Comparison of ENCODE assay signal across 9 cellular contexts in genomic region chr1:19974822-19975416, GRCh38. TPM values are rescaled to one million over a fixed set of nuclear protein-coding genes. Genes with fewer than 3 reads are reported as not detected.
A peak's percentile ranks its signal among the peaks of the same experiment; 100 is the strongest.
DNase-seq lines count a peak whose midpoint lies in the region; ATAC-seq, FAIRE-seq and TF ChIP-seq lines count a peak whose summit lies in the region.
"Had no signal": no experiment of that assay in that cellular context is flagged by ENCODE, and none has a peak within 500 bp of the region (broad histone marks: within the 10 kb centered on the region; RNA-seq: fewer than 3 reads in every experiment).

No MANE protein-coding gene starts in this region.

- H2BK12ac ChIP-seq in H1 (ENCODE audit: low read depth, low read length), result peak overlapping the region; percentile 79

- H3K36me3 ChIP-seq in H1 (ENCODE audit: control insufficient read depth in 2 of 4, insufficient read depth in 4 of 4, low read length in 3 of 4) (no peaks in the 10 kb centered on the region), uterus (no peaks in the 10 kb centered on the region)

- H4K91ac ChIP-seq in H1 (replicated peaks; ENCODE audit: insufficient read length, low read length), result no peak overlapping the region

- peak; percentile 98 for FAIRE-seq in H1 (lab: Jason Lieb, UNC)
- no peak for FAIRE-seq in GM12892 (lab: Jason Lieb, UNC)

- H3K27ac Mint-ChIP-seq in memory B cell, result no peak overlapping the region

- no peak overlapping the region for H3K18ac ChIP-seq in H1 (ENCODE audit: extremely low read depth, low read length)

- H3K4me1 ChIP-seq in H1 (replicated peaks in 1 of 4; ENCODE audit: control insufficient read depth in 3 of 4, insufficient read depth in 4 of 4, low read length in 3 of 4), result peaks cover 0 to 8% (median 0%) of the 10 kb centered on the region in 4 experiments; a peak in 2 of 7 replicates
- no peaks in the 10 kb centered on the region for H3K4me1 ChIP-seq in uterus

- H2BK20ac ChIP-seq in H1 (ENCODE audit: low read length), result peak overlapping the region; percentile 80; the same call in 1 of the 2 replicates

- no peak overlapping the region for H4K8ac ChIP-seq in H1 (ENCODE audit: extremely low read depth, insufficient read depth, low read length)

- H3K4ac ChIP-seq in H1 (replicated peaks; ENCODE audit: insufficient read length, low read depth, low read length), result no peak overlapping the region

- no peaks in the 10 kb centered on the region for H3K79me1 ChIP-seq in H1 (ENCODE audit: low read depth, low read length)

- H3K4me3 ChIP-seq in H1 (ENCODE audit: extremely low read depth in 1 of 4, insufficient read depth in 2 of 4, low read depth in 3 of 4, low read length in 4 of 4), result no peak overlapping the region
- H3K4me3 ChIP-seq in uterus, result no peak overlapping the region

- 0 out of 2 replicates have a peak overlapping the region, but pooled peaks have one; percentile 19 for H2BK5ac ChIP-seq in H1 (ENCODE audit: low read depth, low read length)

- H3K9ac ChIP-seq in H1 (replicated peaks in 1 of 4; ENCODE audit: extremely low read depth in 1 of 4, low read depth in 3 of 4, low read length in 3 of 4), result no peak overlapping the region

- no peak overlapping the region for H3K14ac ChIP-seq in H1 (ENCODE audit: insufficient read length)

- H2BK15ac ChIP-seq in H1 (ENCODE audit: low read length), result no peak overlapping the region

- POLR2A ChIA-PET in H1 (lab: Charles Lee; ENCODE audit: partially characterized antibody), result interaction anchor here (0.9 kb wide), 1 partner anchor 177 kb away, joined by 3 read pairs; no protein-coding TSS in a partner anchor

- CTCF ChIA-PET in H1 (lab: Charles Lee; ENCODE audit: partially characterized antibody), result interaction anchor here (0.6 to 6.5 kb wide), 48 partner anchors 8 to 520 kb away, joined by 3 to 89 read pairs (median 4); no protein-coding TSS in a partner anchor

- no peak overlapping the region for H3K56ac ChIP-seq in H1 (replicated peaks; ENCODE audit: insufficient read length, low read depth, low read length)

- no peak overlapping the region for H3K27ac ChIP-seq in H1 (ENCODE audit: low read depth, low read length)
- no peak overlapping the region for H3K27ac ChIP-seq in uterus

- H2AK5ac ChIP-seq in H1 (ENCODE audit: low read depth, low read length), result no peak overlapping the region

- H2AFZ ChIP-seq in H1 (ENCODE audit: low read length), result 0 out of 2 replicates have a peak overlapping the region, but pooled peaks have one; percentile 38

- no peak for TF ChIP-seq EP300 in H1 (IDR thresholded peaks at IDR 0.05; ENCODE audit: borderline replicate concordance in 1 of 2, low read depth in 2 of 2, low read length in 2 of 2)

- TF ChIP-seq CTCF in H1 (IDR thresholded peaks at IDR 0.05; ENCODE audit: control extremely low read depth in 1 of 3, insufficient read depth in 1 of 3, low read depth in 1 of 3, low read length in 3 of 3) (peak; percentile 87 to 100 (median 95)), uterus (IDR thresholded peaks at IDR 0.05) (peak; percentile 30 to 58 (median 44))

- no peak overlapping the region for H4K5ac ChIP-seq in H1 (ENCODE audit: insufficient read length, low read depth, low read length)

- H3K4me1 Mint-ChIP-seq in memory B cell, result no peaks in the 10 kb centered on the region

- no peak overlapping the region for H3K23ac ChIP-seq in H1 (ENCODE audit: insufficient read length)

- H3K27me3 ChIP-seq in H1 (replicated peaks in 1 of 4; ENCODE audit: control insufficient read depth in 3 of 4, extremely low read depth in 1 of 4, insufficient read depth in 3 of 4, low read length in 3 of 4) (no peaks in the 10 kb centered on the region), uterus (no peaks in the 10 kb centered on the region)

- no peaks in the 10 kb centered on the region for H3K23me2 ChIP-seq in H1 (ENCODE audit: low read depth, low read length)

- H3K9me3 ChIP-seq in H1 (ENCODE audit: insufficient read depth in 2 of 2, low read depth in 1 of 2, low read length in 1 of 2) (no peaks in the 10 kb centered on the region), uterus (no peaks in the 10 kb centered on the region)

- TF ChIP-seq RAD21 in H1 (IDR thresholded peaks at IDR 0.05 in 1 of 2, conservative IDR thresholded peaks at IDR 0.05 in 1 of 2; ENCODE audit: low read depth in 2 of 2, low read length in 2 of 2), result peak; percentile 100

- H3K4me2 ChIP-seq in H1 (ENCODE audit: insufficient read depth in 1 of 2, low read depth in 2 of 2, low read length in 2 of 2), result no peak overlapping the region

- H3K27me3 Mint-ChIP-seq in memory B cell, result peaks cover 12% of the 10 kb centered on the region

- ATAC-seq in memory B cell (ENCODE audit: low read depth), result peak; percentile 43

- H2BK120ac ChIP-seq in H1 (replicated peaks; ENCODE audit: low read depth, low read length), result peak overlapping the region; percentile 26

- DNase-seq in DMS79 treated with DMSO at 0.1 percent for 48 hours (lab: John Stamatoyannopoulos, UW), result peak; percentile 5
- peak; percentile 64 for DNase-seq in HuH-7.5 (ENCODE audit: low spot score)
- peak; percentile 1 for DNase-seq in SHP77 treated with DMSO at 0.1 percent for 48 hours (lab: John Stamatoyannopoulos, UW)
- DNase-seq in H1 (ENCODE audit: low read depth in 1 of 2, low spot score in 2 of 2), result peak; percentile 34 to 64
- peak in 1 of 2 donors; percentile 22 for DNase-seq in memory B cell (ENCODE audit: low spot score in 2 of 2)
- peak in 1 of 2 donors; percentile 23 for DNase-seq in uterus
- no peak for DNase-seq in GM12892 (ENCODE audit: insufficient read length)
- no peak for DNase-seq in activated CD8-positive, alpha-beta memory T cell treated with anti-CD3 and anti-CD28 coated beads, Interleukin-2, amount 50 U/mL, for 4 hours

- H3K9me3 Mint-ChIP-seq in memory B cell, result no peaks in the 10 kb centered on the region

- no peaks in the 10 kb centered on the region for H3K79me2 ChIP-seq in H1 (ENCODE audit: control insufficient read depth in 1 of 2, insufficient read depth in 2 of 2, low read length in 2 of 2)

- WGBS in H1 (ENCODE audit: extremely low coverage in 1 of 2, insufficient coverage in 1 of 2, insufficient read length in 1 of 2, insufficient replicate concordance in 2 of 2, low coverage in 1 of 2, low lambda C conversion rate in 2 of 2, missing lambda C conversion rate in 1 of 2), 2 experiments, result 47% methylated on average over 5 of the region's 5 CpGs; no CpG with 5 or more reads in 1 of the 2 experiments

- H3K4me3 Mint-ChIP-seq in memory B cell, result no peak overlapping the region

- TF ChIP-seq POLR2A in H1 (IDR thresholded peaks at IDR 0.05; ENCODE audit: control extremely low read depth in 1 of 2, low read depth in 2 of 2, low read length in 2 of 2), result no peak
- no peak for TF ChIP-seq POLR2A in uterus (IDR thresholded peaks at IDR 0.05)
- no peak for TF ChIP-seq POLR2A in GM12892 (IDR thresholded peaks at IDR 0.05; ENCODE audit: low read depth, low read length)

- H3K36me3 Mint-ChIP-seq in memory B cell, result peaks cover 2% of the 10 kb centered on the region

- intact Hi-C loops in uterus (cut with DNase I; ENCODE audit: low total_unique reads), result no loop called here

- H4K20me1 ChIP-seq in H1 (replicated peaks in 1 of 2; ENCODE audit: control insufficient read depth in 1 of 2, insufficient read depth in 2 of 2, low read length in 2 of 2), result no peaks in the 10 kb centered on the region

TF ChIP-seq in H1, 55 proteins besides CTCF, POLR2A, EP300 and RAD21:
- TF ChIP-seq TCF12 (IDR thresholded peaks at IDR 0.05; ENCODE audit: low read depth, low read length) (no peak), BCL11A (IDR thresholded peaks at IDR 0.05; ENCODE audit: low read depth in 2 of 2, low read length in 2 of 2) (no peak), PHF8 (conservative IDR thresholded peaks at IDR 0.05; ENCODE audit: low read depth, low read length) (no peak), SIX5 (IDR thresholded peaks at IDR 0.05; ENCODE audit: low read depth, low read length) (no peak), SAP30 (IDR thresholded peaks at IDR 0.05; ENCODE audit: insufficient read depth, insufficient replicate concordance, low read length) (no peak), YY1 (IDR thresholded peaks at IDR 0.05; ENCODE audit: low read depth, low read length) (peak; percentile 68; the same call in 1 of the 2 replicates), CBX8 (IDR thresholded peaks at IDR 0.05; ENCODE audit: borderline replicate concordance, low read depth, low read length) (no peak), RBBP5 (IDR thresholded peaks at IDR 0.05; ENCODE audit: borderline replicate concordance, low read depth, low read length) (no peak), TEAD4 (IDR thresholded peaks at IDR 0.05; ENCODE audit: low read depth, low read length) (peak; percentile 57; the same call in 1 of the 2 replicates), EZH2 (IDR thresholded peaks at IDR 0.05; ENCODE audit: low read depth, low read length, severe bottlenecking) (no peak), MAX (IDR thresholded peaks at IDR 0.05) (no peak), POU5F1 (IDR thresholded peaks at IDR 0.05; ENCODE audit: low read depth, low read length) (no peak)
TF ChIP-seq in H1: peak in this region for 2.

RNA-seq across cellular contexts. Expression of gene PLA2G2A, which starts 4.5 kb away (rescaled TPM):
- 0.69 and 1.0 TPM in 2 replicates for total RNA-seq in H1 (2021; fragmentation: NEBNext Ultra II Directional; extraction: Animal tissue kit (Norgen Biotek cat#: 25700))
- 2.1 and 3.7 TPM in 2 replicates for polyA plus RNA-seq in H1 (2011; rRNA removed)
- 3.3 TPM for polyA plus RNA-seq in H1 (2011; cell fraction: cytosol; rRNA removed)
- polyA plus RNA-seq in H1 (2011; cell fraction: nucleus; rRNA removed), result 1.5 TPM
- polyA plus RNA-seq in H1 (2012, experiment 1 of 2), result 1.1 to 2.0 TPM (median 1.6 TPM) in 4 replicates
- 3.6 TPM for polyA plus RNA-seq in H1 (2012, experiment 2 of 2)
- polyA plus RNA-seq in H1 (2013, experiment 1 of 2), result 0.75 TPM
- 1.2 TPM for polyA plus RNA-seq in H1 (2013, experiment 2 of 2)
- polyA minus RNA-seq in H1 (2011; rRNA and poly(A)+ RNA removed), result 1.5 and 1.9 TPM in 2 replicates
- polyA minus RNA-seq in H1 (2011; cell fraction: cytosol; rRNA and poly(A)+ RNA removed), result 1.5 TPM
- polyA minus RNA-seq in H1 (2011; cell fraction: nucleus; rRNA and poly(A)+ RNA removed), result not detected
- total RNA-seq in uterus, result 10 to 100 TPM in 1 of 4 donors, 1 to 10 TPM in 1, not detected in 2; 2.7 to 47.6 TPM
- not detected for polyA plus RNA-seq in GM12892 (2012; ENCODE audit: missing spikeins)
- total RNA-seq: T-helper 2 cell treated with Interferon-gamma antibody and Interleukin-4, amounts not matched to agents 100 ng/mL and 5 ng/mL, for 36 hours had no signal

RNA-seq across cellular contexts. Expression of gene PLA2G2E, which starts 51.5 kb away (rescaled TPM):
- not detected in 2 replicates for total RNA-seq in H1 (2021; fragmentation: NEBNext Ultra II Directional; extraction: Animal tissue kit (Norgen Biotek cat#: 25700))
- not detected in 2 replicates for polyA plus RNA-seq in H1 (2011; rRNA removed)
- polyA plus RNA-seq in H1 (2011; cell fraction: cytosol; rRNA removed), result not detected
- polyA plus RNA-seq in H1 (2011; cell fraction: nucleus; rRNA removed), result not detected
- polyA plus RNA-seq in H1 (2012, experiment 1 of 2), result not detected in 4 replicates
- polyA plus RNA-seq in H1 (2012, experiment 2 of 2), result not detected
- not detected for polyA plus RNA-seq in H1 (2013, experiment 1 of 2)
- not detected for polyA plus RNA-seq in H1 (2013, experiment 2 of 2)
- polyA minus RNA-seq in H1 (2011; rRNA and poly(A)+ RNA removed), result not detected in 2 replicates
- not detected for polyA minus RNA-seq in H1 (2011; cell fraction: cytosol; rRNA and poly(A)+ RNA removed)
- polyA minus RNA-seq in H1 (2011; cell fraction: nucleus; rRNA and poly(A)+ RNA removed), result not detected
- total RNA-seq in uterus, result not detected
- polyA plus RNA-seq in GM12892 (2012; ENCODE audit: missing spikeins), result not detected
- total RNA-seq: T-helper 2 cell treated with Interferon-gamma antibody and Interleukin-4, amounts not matched to agents 100 ng/mL and 5 ng/mL, for 36 hours had no signal

Comparison
In these comparisons a context has a peak if more than half of its experiments do, and no peak if none do; other contexts are left out.
1. DNase-seq: peak in DMS79 treated with DMSO at 0.1 percent for 48 hours (single experiment), HuH-7.5 (single experiment), SHP77 treated with DMSO at 0.1 percent for 48 hours (single experiment) and H1 (2 of 2); none in GM12892 (single experiment) and activated CD8-positive, alpha-beta memory T cell treated with anti-CD3 and anti-CD28 coated beads, Interleukin-2, amount 50 U/mL, for 4 hours (single experiment).